In genomic region chr6:108947114-108947854, GRCh38 we compare ENCODE assay signal across 8 cellular contexts.
DNase-seq lines count a peak whose midpoint lies in the region; ATAC-seq, FAIRE-seq and TF ChIP-seq lines count a peak whose summit lies in the region.

No MANE protein-coding gene starts in this region.

- H3K4me3 Mint-ChIP-seq in activated naive CD4-positive, alpha-beta T cell treated with anti-CD3 and anti-CD28 coated beads, Interleukin-2, amount 50 U/mL, for 24 hours, result no peak overlapping the region

- TF ChIP-seq RAD21 in liver (IDR thresholded peaks at IDR 0.05), result peak in 1 of 2 donors; percentile 10

- H3K36me3 ChIP-seq in brain microvascular endothelial cell (replicated peaks), result no peaks in the 10 kb centered on the region
- H3K36me3 ChIP-seq in liver (ENCODE audit: control insufficient read depth in 4 of 4, insufficient read depth in 3 of 4, low read depth in 1 of 4, low read length in 3 of 4), result no peaks in the 10 kb centered on the region
- H3K36me3 ChIP-seq in aorta (ENCODE audit: control insufficient read depth in 1 of 2, insufficient read depth in 2 of 2, low read length in 1 of 2), result no peaks in the 10 kb centered on the region
- H3K36me3 ChIP-seq in small intestine (ENCODE audit: control insufficient read depth in 2 of 2, insufficient read depth in 2 of 2, low read length in 2 of 2), result no peaks in the 10 kb centered on the region

- peak overlapping the region; percentile 77 for H3K27ac ChIP-seq in brain microvascular endothelial cell
- H3K27ac ChIP-seq in liver (ENCODE audit: low read depth in 1 of 2, low read length in 2 of 2), result peak overlapping the region in 1 of 2 donors; percentile 50
- H3K27ac ChIP-seq in aorta (ENCODE audit: low read depth in 1 of 2, low read length in 2 of 2), result peak overlapping the region; percentile 94 to 97
- H3K27ac ChIP-seq in small intestine (ENCODE audit: low read depth in 1 of 2, low read length in 1 of 2), result peak overlapping the region in 1 of 2 donors; percentile 64

- 65% methylated on average over 5 of the region's 5 CpGs for WGBS in liver
- WGBS in aorta, 2 donors, result 58 to 63% methylated on average over 5 of the region's 5 CpGs
- 67 to 83% (median 77%) methylated on average over 5 of the region's 5 CpGs for whole genome bisulfite sequencing in small intestine, 3 donors

- FAIRE-seq in small intestine (lab: Jason Lieb, UNC), result no peak

- no peak overlapping the region for H3K9ac ChIP-seq in liver (ENCODE audit: low read depth in 1 of 2, low read length in 2 of 2)

- no peaks in the 10 kb centered on the region for H3K9me3 ChIP-seq in liver (ENCODE audit: control insufficient read depth in 4 of 4, low read length in 3 of 4)
- H3K9me3 ChIP-seq in aorta (ENCODE audit: control insufficient read depth, low read length), result no peaks in the 10 kb centered on the region
- H3K9me3 ChIP-seq in small intestine (ENCODE audit: control insufficient read depth, low read depth), result no peaks in the 10 kb centered on the region

- intact Hi-C loops in aorta (cut with DNase I), result loop anchor here (5.0 kb wide), 3 partner anchors 50 to 390 kb away; no protein-coding TSS in a partner anchor

- H3K27ac Mint-ChIP-seq in activated naive CD4-positive, alpha-beta T cell treated with anti-CD3 and anti-CD28 coated beads, Interleukin-2, amount 50 U/mL, for 24 hours, result peak overlapping the region; percentile 26

- H3K4me3 ChIP-seq in brain microvascular endothelial cell (ENCODE audit: low read depth, low read length) (no peak overlapping the region), liver (ENCODE audit: low read depth in 1 of 3, low read length in 3 of 3) (no peak overlapping the region), aorta (ENCODE audit: low read length in 2 of 2) (no peak overlapping the region), small intestine (ENCODE audit: low read depth in 1 of 2, low read length in 2 of 2) (no peak overlapping the region)

- no peak for DNase-seq in activated naive CD4-positive, alpha-beta T cell (lab: John Stamatoyannopoulos, UW)
- DNase-seq in brain microvascular endothelial cell (peak; percentile 89), aorta (no peak), small intestine (no peak)
- DNase-seq in effector CD4-positive, alpha-beta T cell, result no peak
- DNase-seq in activated CD4-positive, alpha-beta T cell treated with anti-CD3 and anti-CD28 coated beads, Interleukin-2, amount 50 U/mL, for 4 hours, result no peak

- in situ Hi-C loops in brain microvascular endothelial cell (cut with HindIII; ENCODE audit: low pct_ligation_motif_present, low sequenced_read_pairs), result no loop called here

- no peak for TF ChIP-seq CTCF in brain microvascular endothelial cell (IDR thresholded peaks at IDR 0.05; ENCODE audit: low read depth, low read length, missing control alignments)
- no peak for TF ChIP-seq CTCF in liver (IDR thresholded peaks at IDR 0.05; ENCODE audit: low read depth, low read length, missing input control)

- H3K27me3 ChIP-seq in brain microvascular endothelial cell (replicated peaks) (no peaks in the 10 kb centered on the region), liver (ENCODE audit: control insufficient read depth in 4 of 4, insufficient read depth in 4 of 4, low read length in 3 of 4) (no peaks in the 10 kb centered on the region), aorta (ENCODE audit: control insufficient read depth in 1 of 2, insufficient read depth in 2 of 2, low read length in 1 of 2) (no peaks in the 10 kb centered on the region), small intestine (ENCODE audit: control insufficient read depth in 2 of 2, insufficient read depth in 2 of 2, low read length in 2 of 2) (no peaks in the 10 kb centered on the region)

- H3K4me1 Mint-ChIP-seq in activated naive CD4-positive, alpha-beta T cell treated with anti-CD3 and anti-CD28 coated beads, Interleukin-2, amount 50 U/mL, for 24 hours, result peaks cover 44% of the 10 kb centered on the region

- H3K27me3 Mint-ChIP-seq in activated naive CD4-positive, alpha-beta T cell treated with anti-CD3 and anti-CD28 coated beads, Interleukin-2, amount 50 U/mL, for 24 hours, result no peaks in the 10 kb centered on the region

- H3K4me1 ChIP-seq in liver (ENCODE audit: control insufficient read depth in 4 of 4, insufficient read depth in 4 of 4, low read length in 3 of 4) (no peaks in the 10 kb centered on the region), aorta (ENCODE audit: control insufficient read depth in 1 of 2, insufficient read depth in 2 of 2, low read length in 2 of 2) (peaks cover 9 to 11% of the 10 kb centered on the region in 2 donors), small intestine (ENCODE audit: control insufficient read depth in 2 of 2, insufficient read depth in 1 of 2, low read depth in 1 of 2, low read length in 1 of 2) (peaks cover 7 to 12% of the 10 kb centered on the region in 2 donors)

- peak; percentile 49 for ATAC-seq in aorta (ENCODE audit: low FRiP score)

- no peaks in the 10 kb centered on the region for H3K9me3 Mint-ChIP-seq in activated naive CD4-positive, alpha-beta T cell treated with anti-CD3 and anti-CD28 coated beads, Interleukin-2, amount 50 U/mL, for 24 hours

- no peaks in the 10 kb centered on the region for H3K36me3 Mint-ChIP-seq in activated naive CD4-positive, alpha-beta T cell treated with anti-CD3 and anti-CD28 coated beads, Interleukin-2, amount 50 U/mL, for 24 hours

TF ChIP-seq in liver, 16 proteins besides CTCF, POLR2A, EP300 and RAD21:
- no peak for TF ChIP-seq REST (IDR thresholded peaks at IDR 0.05)
- TF ChIP-seq NR2F2 (IDR thresholded peaks at IDR 0.05), result no peak
- TF ChIP-seq HNF4G (IDR thresholded peaks at IDR 0.05), result no peak
- no peak for TF ChIP-seq FOXA1 (IDR thresholded peaks at IDR 0.05)
- TF ChIP-seq FOXA2 (IDR thresholded peaks at IDR 0.05), result no peak
- TF ChIP-seq EGR1 (IDR thresholded peaks at IDR 0.05; ENCODE audit: low read depth in 2 of 2), result no peak
- TF ChIP-seq HNF4A (conservative IDR thresholded peaks at IDR 0.05), result no peak
- TF ChIP-seq ZBTB33 (IDR thresholded peaks at IDR 0.05), result no peak
- TF ChIP-seq MAX (IDR thresholded peaks at IDR 0.05), result no peak
- no peak for TF ChIP-seq JUND (IDR thresholded peaks at IDR 0.05)
- TF ChIP-seq YY1 (IDR thresholded peaks at IDR 0.05), result peak; percentile 22
- no peak for TF ChIP-seq GABPA (IDR thresholded peaks at IDR 0.05 in 1 of 2, conservative IDR thresholded peaks at IDR 0.05 in 1 of 2)
- no peak for TF ChIP-seq TAF1 (conservative IDR thresholded peaks at IDR 0.05)
- TF ChIP-seq ATF3 (IDR thresholded peaks at IDR 0.05), result no peak
- peak; percentile 23 for TF ChIP-seq SP1 (IDR thresholded peaks at IDR 0.05)
- TF ChIP-seq RXRA (IDR thresholded peaks at IDR 0.05), result peak in 1 of 2 donors; percentile 16
